In genomic region chr22:23838686-23839468, GRCh38 we compare ENCODE assay signal across 1 cellular context.
TF ChIP-seq lines count a peak whose summit lies in the region.

Gene DERL3, minus strand, starts transcription at chr22:23839006. Its CDS starts 19 bp downstream, at chr22:23838987.

TF ChIP-seq in H1, 55 proteins besides CTCF, POLR2A, EP300 and RAD21:
- peak; percentile 83; the same call in 1 of the 2 replicates for TF ChIP-seq SP4 (IDR thresholded peaks at IDR 0.05; ENCODE audit: low read length)
- peak; percentile 76 for TF ChIP-seq USF2 (IDR thresholded peaks at IDR 0.05; ENCODE audit: low read length)
- TF ChIP-seq MAX (IDR thresholded peaks at IDR 0.05): peak; percentile 99
- 0 out of 2 replicates have a peak, but pooled peaks have one; percentile 6 for TF ChIP-seq NRF1 (IDR thresholded peaks at IDR 0.05; ENCODE audit: low read depth, low read length)
- TF ChIP-seq KDM4A (IDR thresholded peaks at IDR 0.05; ENCODE audit: low read depth, low read length, severe bottlenecking): peak; percentile 94
- TF ChIP-seq PHF8 (conservative IDR thresholded peaks at IDR 0.05; ENCODE audit: low read depth, low read length): peak; percentile 53; the same call in 1 of the 2 replicates
- peak; percentile 95 for TF ChIP-seq SP1 (IDR thresholded peaks at IDR 0.05; ENCODE audit: low read depth, low read length)
- peak; percentile 83 to 95; a peak in 3 of 4 replicates for TF ChIP-seq SIN3A (conservative IDR thresholded peaks at IDR 0.05 in 1 of 2, IDR thresholded peaks at IDR 0.05 in 1 of 2; ENCODE audit: low read depth in 1 of 2, low read length in 2 of 2)
- peak; percentile 81 for TF ChIP-seq CHD2 (IDR thresholded peaks at IDR 0.05; ENCODE audit: low read length)
- peak; percentile 45; the same call in 1 of the 2 replicates for TF ChIP-seq SP2 (IDR thresholded peaks at IDR 0.05; ENCODE audit: low read length)
- no peak for TF ChIP-seq SUZ12 (IDR thresholded peaks at IDR 0.05; ENCODE audit: low read length)
- TF ChIP-seq EGR1 (IDR thresholded peaks at IDR 0.05; ENCODE audit: borderline replicate concordance, low read depth, low read length): peak; percentile 56; the same call in 1 of the 2 replicates
- no peak for TF ChIP-seq POU5F1 (IDR thresholded peaks at IDR 0.05; ENCODE audit: low read depth, low read length)
- TF ChIP-seq E2F6 (IDR thresholded peaks at IDR 0.05): peak; percentile 99
- no peak for TF ChIP-seq HDAC6 (IDR thresholded peaks at IDR 0.05; ENCODE audit: low read depth, low read length)
- TF ChIP-seq HDAC2 (IDR thresholded peaks at IDR 0.05; ENCODE audit: borderline replicate concordance in 1 of 2, low read depth in 2 of 2, low read length in 2 of 2): peak in 1 of 2 experiments; percentile 93; a peak in 2 of 4 replicates
- TF ChIP-seq CREB1 (IDR thresholded peaks at IDR 0.05): peak; percentile 51; the same call in 1 of the 2 replicates
- no peak; the same call in 1 of the 2 replicates for TF ChIP-seq RFX5 (IDR thresholded peaks at IDR 0.05; ENCODE audit: borderline replicate concordance, low read depth, low read length)
- TF ChIP-seq ASH2L (IDR thresholded peaks at IDR 0.05; ENCODE audit: low read length): peak; percentile 63
TF ChIP-seq in H1: peak in this region for 15.
